Comparison of ENCODE assay signal across 14 cellular contexts in the genomic region with DNA sequence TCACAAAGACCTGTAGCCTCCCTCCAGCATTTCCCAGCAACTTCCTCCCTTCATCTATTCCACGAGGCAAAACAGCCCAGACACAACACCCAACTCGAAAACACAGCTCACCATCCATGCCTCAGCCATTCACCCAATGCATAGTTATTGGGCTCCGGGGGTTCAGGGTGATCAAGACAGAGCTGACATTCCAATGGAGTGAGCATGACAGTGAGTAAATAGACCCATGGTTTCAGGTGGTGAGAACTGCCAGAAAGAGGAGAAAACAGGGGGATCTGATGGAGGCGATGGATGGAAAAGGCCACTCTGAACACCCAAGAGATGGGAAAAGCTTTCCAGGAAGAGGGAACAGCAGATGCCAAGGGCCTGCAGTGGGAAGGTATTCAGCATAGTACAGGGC. TPM values are rescaled to one million over a fixed set of nuclear protein-coding genes. Genes with fewer than 3 reads are reported as not detected.
DNase-seq lines count a peak whose midpoint lies in the region; FAIRE-seq and TF ChIP-seq lines count a peak whose summit lies in the region.
"Had no signal": no experiment of that assay in that cellular context is flagged by ENCODE, and none has a peak within 500 bp of the region (broad histone marks: within the 10 kb centered on the region; RNA-seq: fewer than 3 reads in every experiment).

No MANE protein-coding gene starts in this region.

- H3K27me3 Mint-ChIP-seq in CD14-positive monocyte (ENCODE audit: low read depth in 3 of 3) (peaks cover 1 to 15% (median 2%) of the 10 kb centered on the region in 3 donors), HFFc6 (ENCODE audit: insufficient read depth) (no peaks in the 10 kb centered on the region)
- H3K27me3 Mint-ChIP-seq: stimulated activated memory B cell treated with anti-CD40 and anti-IgM and Interleukin-4, amounts not matched to agents 10 μg/mL and 1 μg/mL and 100 μg/mL, for 72 hours had no signal

- H3K36me3 Mint-ChIP-seq in CD14-positive monocyte = peaks cover 34 to 38% of the 10 kb centered on the region in 2 donors
- peaks cover 24% of the 10 kb centered on the region for H3K36me3 Mint-ChIP-seq in HFFc6 (ENCODE audit: low read depth)

- DNase-seq in CD14-positive monocyte (ENCODE audit: low spot score) = no peak
- peak; percentile 37 for DNase-seq in HFFc6
- DNase-seq in bronchial epithelial cell (ENCODE audit: low read depth) = peak; percentile 17
- no peak for DNase-seq in NCI-H2196 (lab: John Stamatoyannopoulos, UW; ENCODE audit: unreplicated experiment)
- DNase-seq in 8988T = no peak
- no peak for DNase-seq in NCI-H187 (lab: John Stamatoyannopoulos, UW)
- no peak for DNase-seq in AG08395 (ENCODE audit: low spot score)
- DNase-seq: activated gamma-delta T cell; DMS153; stimulated activated CD4-positive, alpha-beta T cell treated with anti-CD3 and anti-CD28 coated beads, Interleukin-15, amount 100 ng/mL, for 24 hours had no signal

- H3K9me3 Mint-ChIP-seq in CD14-positive monocyte (no peaks in the 10 kb centered on the region), HFFc6 (no peaks in the 10 kb centered on the region)
- H3K9me3 Mint-ChIP-seq: stimulated activated memory B cell treated with anti-CD40 and anti-IgM and Interleukin-4, amounts not matched to agents 10 μg/mL and 1 μg/mL and 100 μg/mL, for 72 hours had no signal

- no peak overlapping the region for H3K9ac ChIP-seq in mucosa of rectum (ENCODE audit: low read depth in 1 of 2, low read length in 2 of 2)

- no peak overlapping the region for H3K4me3 ChIP-seq in bronchial epithelial cell (ENCODE audit: low read depth, low read length)
- H3K4me3 ChIP-seq in mucosa of rectum (ENCODE audit: low read length in 2 of 2) = no peak overlapping the region
- H3K4me3 ChIP-seq: hepatocyte had no signal

- TF ChIP-seq CTCF in CD14-positive monocyte (IDR thresholded peaks at IDR 0.05) (no peak), HFFc6 (IDR thresholded peaks at IDR 0.05) (no peak), bronchial epithelial cell (IDR thresholded peaks at IDR 0.05; ENCODE audit: insufficient read depth, low read length, severe bottlenecking) (no peak)

- H3K27me3 ChIP-seq in bronchial epithelial cell (ENCODE audit: control insufficient read depth, insufficient read depth, low read length) = no peaks in the 10 kb centered on the region
- H3K27me3 ChIP-seq in mucosa of rectum (ENCODE audit: control insufficient read depth in 2 of 2, insufficient read depth in 2 of 2, low read length in 2 of 2) = no peaks in the 10 kb centered on the region
- H3K27me3 ChIP-seq: hepatocyte had no signal

- peak overlapping the region; percentile 45 to 46 for H3K27ac ChIP-seq in mucosa of rectum (ENCODE audit: low read depth in 2 of 2, low read length in 2 of 2)
- H3K27ac ChIP-seq: hepatocyte had no signal

- H3K36me3 ChIP-seq in bronchial epithelial cell (ENCODE audit: control insufficient read depth, insufficient read depth, low read length) (no peaks in the 10 kb centered on the region), mucosa of rectum (ENCODE audit: control insufficient read depth in 2 of 2, insufficient read depth in 2 of 2, low read length in 2 of 2) (no peaks in the 10 kb centered on the region)

- H3K27ac Mint-ChIP-seq in CD14-positive monocyte (peak overlapping the region; percentile 90 to 98 (median 93)), HFFc6 (peak overlapping the region; percentile 96)
- H3K27ac Mint-ChIP-seq: stimulated activated memory B cell treated with anti-CD40 and anti-IgM and Interleukin-4, amounts not matched to agents 10 μg/mL and 1 μg/mL and 100 μg/mL, for 72 hours had no signal

- H3K9me3 ChIP-seq in mucosa of rectum (ENCODE audit: control insufficient read depth in 2 of 2, low read length in 2 of 2) = no peaks in the 10 kb centered on the region

- intact Hi-C loops in CD14-positive monocyte (cut with micrococcal nuclease) = no loop called here

- peaks cover 0 to 3% of the 10 kb centered on the region in 2 donors for H3K4me1 ChIP-seq in mucosa of rectum (ENCODE audit: control insufficient read depth in 2 of 2, insufficient read depth in 2 of 2, low read length in 2 of 2)

- no peak for FAIRE-seq in bronchial epithelial cell (lab: Jason Lieb, UNC)

- H3K4me1 Mint-ChIP-seq in CD14-positive monocyte = peaks cover 78% of the 10 kb centered on the region
- H3K4me1 Mint-ChIP-seq in HFFc6 (ENCODE audit: low read depth) = peaks cover 78% of the 10 kb centered on the region

- H3K4me3 Mint-ChIP-seq in CD14-positive monocyte (peak overlapping the region; percentile 24 to 73), HFFc6 (peak overlapping the region; percentile 46)
- H3K4me3 Mint-ChIP-seq: stimulated activated memory B cell treated with anti-CD40 and anti-IgM and Interleukin-4, amounts not matched to agents 10 μg/mL and 1 μg/mL and 100 μg/mL, for 72 hours had no signal

RNA-seq across cellular contexts. Expression of a gene that starts 5.9 kb away (rescaled TPM):
- polyA plus RNA-seq in CD14-positive monocyte = 1 to 10 TPM; 1.9 to 6.1 TPM
- total RNA-seq in HFFc6 (2021; fragmentation: NEBNext Ultra II Directional; extraction: Animal tissue kit (Norgen Biotek cat#: 25700)) = under 1 TPM; 0.38 to 0.70 (median 0.56) TPM
- 0.13 TPM in 1 of 2 replicates, not detected in the other for total RNA-seq in bronchial epithelial cell
- total RNA-seq: HT-29 had no signal
- polyA plus RNA-seq: hepatocyte had no signal

RNA-seq across cellular contexts. Expression of a gene that starts 25.5 kb away (rescaled TPM):
- 10 to 100 TPM; 10.7 to 15.7 TPM for polyA plus RNA-seq in CD14-positive monocyte
- 10 to 100 TPM; 32.1 to 40.5 (median 34.6) TPM for total RNA-seq in HFFc6 (2021; fragmentation: NEBNext Ultra II Directional; extraction: Animal tissue kit (Norgen Biotek cat#: 25700))
- 21.9 and 22.4 TPM in 2 replicates for total RNA-seq in bronchial epithelial cell

RNA-seq across cellular contexts. Expression of a gene that starts 25.9 kb away (rescaled TPM):
- polyA plus RNA-seq in CD14-positive monocyte = 1 to 10 TPM; 1.4 to 1.5 TPM
- 10 to 100 TPM; 37.2 to 82.0 (median 77.1) TPM for total RNA-seq in HFFc6 (2021; fragmentation: NEBNext Ultra II Directional; extraction: Animal tissue kit (Norgen Biotek cat#: 25700))
- 1.6 and 2.6 TPM in 2 replicates for total RNA-seq in bronchial epithelial cell

RNA-seq across cellular contexts. Expression of a gene that starts 50.5 kb away (rescaled TPM):
- polyA plus RNA-seq in CD14-positive monocyte = 100 to 1,000 TPM; 148 to 163 TPM
- total RNA-seq in HFFc6 (2021; fragmentation: NEBNext Ultra II Directional; extraction: Animal tissue kit (Norgen Biotek cat#: 25700)) = 100 to 1,000 TPM; 148 to 158 (median 153) TPM
- total RNA-seq in bronchial epithelial cell = 60.0 and 83.6 TPM in 2 replicates

RNA-seq across cellular contexts. Expression of a gene that starts 59.1 kb away (rescaled TPM):
- 10 to 100 TPM; 34.5 to 41.3 TPM for polyA plus RNA-seq in CD14-positive monocyte
- total RNA-seq in HFFc6 (2021; fragmentation: NEBNext Ultra II Directional; extraction: Animal tissue kit (Norgen Biotek cat#: 25700)) = 10 to 100 TPM; 34.5 to 58.6 (median 41.0) TPM
- total RNA-seq in bronchial epithelial cell = 9.3 and 18.7 TPM in 2 replicates

Comparison
In these comparisons a context has a peak if more than half of its experiments do, and no peak if none do; other contexts are left out.
1. DNase-seq: peak in HFFc6 (single experiment) and bronchial epithelial cell (single experiment); none in CD14-positive monocyte (single experiment), NCI-H2196 (single experiment), 8988T (single experiment), NCI-H187 (0 of 2) and AG08395 (single experiment).
2. RNA of a gene that starts 25.9 kb away (total RNA-seq): 37.2 to 82.0 TPM in HFFc6; 1.6 to 2.6 TPM in bronchial epithelial cell; every median in the first group is over 10 times any median in the second.